ENCODE assay signal across 23 cellular contexts in the genomic region with DNA sequence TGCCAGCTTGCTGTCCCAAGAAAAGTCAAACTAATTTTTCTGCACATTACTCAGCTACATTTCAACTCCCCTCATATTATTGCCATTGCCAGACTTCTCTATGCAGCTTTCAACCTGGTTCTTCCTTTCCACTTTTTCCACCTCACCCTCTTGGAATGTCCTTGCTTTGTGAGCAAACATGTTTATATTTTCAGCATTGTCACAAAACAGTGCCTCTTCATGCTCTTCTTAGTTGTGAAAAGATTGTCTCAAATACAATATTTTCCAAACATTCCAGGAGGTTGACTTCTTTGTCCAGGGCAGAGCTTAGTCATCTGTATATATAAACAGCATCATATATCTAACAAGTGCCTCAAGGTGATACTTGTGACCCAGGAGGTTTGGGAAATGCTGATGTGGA.
"Had no signal": no experiment of that assay in that cellular context is flagged by ENCODE, and none has a peak within 500 bp of the region (broad histone marks: within the 10 kb centered on the region; RNA-seq: fewer than 3 reads in every experiment).

No MANE protein-coding gene starts in this region.

- H3K36me3 ChIP-seq: breast epithelium, vagina had no signal

- H3K4me3 ChIP-seq: breast epithelium, skin epidermis, vagina had no signal

- DNase-seq: activated CD4-positive, alpha-beta memory T cell treated with anti-CD3 and anti-CD28 coated beads for 36 hours; activated CD4-positive, alpha-beta T cell treated with anti-CD3 and anti-CD28 coated beads, Interleukin-2, amount 10 ng/mL, durations not matched to agents 24 days and 14 days; activated CD4-positive, CD25-positive, alpha-beta regulatory T cell treated with anti-CD3 and anti-CD28 coated beads, Interleukin-2, amount 50 U/mL, for 72 hours; activated CD8-positive, alpha-beta memory T cell treated with anti-CD3 and anti-CD28 coated beads, Interleukin-2, amount 50 U/mL, for 48 hours; activated gamma-delta T cell; activated naive CD4-positive, alpha-beta T cell treated with anti-CD3 and anti-CD28 coated beads, Interleukin-2, amount 10 ng/mL, durations not matched to agents 7 days and 5 days; activated naive CD8-positive, alpha-beta T cell treated with anti-CD3 and anti-CD28 coated beads, Interleukin-2, amount 10 ng/mL, durations not matched to agents 7 days and 5 days; activated T-cell treated with anti-CD3 and anti-CD28 coated beads, Interleukin-2, amount 50 U/mL, for 24 hours; dermis blood vessel endothelial cell; effector CD4-positive, alpha-beta T cell; head of caudate nucleus; hippocampal formation; left ventricle myocardium superior; retina; stimulated activated CD4-positive, alpha-beta T cell treated with anti-CD3 and anti-CD28 coated beads, Interleukin-12 subunit alpha, Interleukin-12 subunit beta, amount 100 ng/mL, for 4 hours; stimulated activated CD4-positive, alpha-beta T cell treated with anti-CD3 and anti-CD28 coated beads, Interleukin-4, amount 100 ng/mL, for 1 hour; T-helper 2 cell had no signal

- H3K27ac ChIP-seq: breast epithelium, epithelial cell of prostate, skin epidermis, vagina had no signal

- H3K9me3 ChIP-seq: breast epithelium, vagina had no signal

- H3K4me1 ChIP-seq: breast epithelium, vagina had no signal

- ATAC-seq: left ventricle myocardium superior; sciatic nerve; stimulated activated effector memory CD8-positive, alpha-beta T cell treated with anti-CD3 and anti-CD28 coated beads, Interleukin-12 subunit alpha, Interleukin-12 subunit beta, amount 100 ng/mL, for 72 hours had no signal

- H3K27me3 ChIP-seq: breast epithelium, vagina had no signal
